Comparison of ENCODE assay signal across 8 cellular contexts in the genomic region with DNA sequence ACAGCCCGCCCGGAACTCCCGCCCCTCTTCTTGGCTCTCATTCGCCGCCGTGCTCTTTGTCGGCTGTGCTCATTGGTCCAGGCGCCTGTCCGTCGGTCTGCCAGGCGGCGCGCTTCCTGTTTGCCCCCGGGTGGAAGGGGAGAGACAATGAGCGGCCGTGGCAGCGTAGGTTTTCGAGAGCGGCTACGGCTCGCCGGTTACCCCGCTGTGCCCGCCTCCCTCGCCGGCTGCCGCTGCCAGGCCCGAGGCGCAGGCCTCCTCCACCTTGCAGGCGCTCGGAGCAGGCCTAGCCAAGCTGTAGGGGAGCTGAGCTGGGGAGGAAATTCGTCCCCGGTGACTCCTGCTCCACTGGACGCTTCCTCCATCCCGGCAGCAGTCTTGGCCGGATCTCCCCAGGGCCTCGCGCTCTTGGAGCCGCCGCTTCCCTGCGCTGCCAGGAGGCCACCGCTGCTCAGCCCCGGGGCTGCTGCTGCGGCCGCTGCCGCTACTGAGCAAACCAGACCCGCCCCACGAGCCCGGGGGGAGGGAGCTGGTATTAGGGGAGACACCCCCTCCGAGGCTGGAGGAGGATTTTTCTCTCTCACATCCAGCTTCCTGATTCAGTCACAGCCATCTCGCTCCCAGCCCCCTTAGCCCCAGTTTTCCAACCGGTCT.
A peak's percentile ranks its signal among the peaks of the same experiment; 100 is the strongest.
DNase-seq lines count a peak whose midpoint lies in the region; ATAC-seq and TF ChIP-seq lines count a peak whose summit lies in the region.

TSS of gene SP3 (minus strand) at position 2 of the 654 bp plus-strand sequence. CDS start 202 bp downstream, outside the sequence.

- ATAC-seq in HG03439 (IDR thresholded peaks at IDR 0.05; ENCODE audit: unreplicated experiment), result peak; percentile 79

- peak; percentile 79 for TF ChIP-seq POLR2A in GM19193 (IDR thresholded peaks at IDR 0.05; ENCODE audit: extremely low read depth, insufficient read depth, insufficient read length)

- H3K27ac ChIP-seq in cingulate gyrus (ENCODE audit: low read depth, low read length), result peak within 1 kb of the TSS; percentile 99

- peak; percentile 98 for DNase-seq in Ammon's horn (ENCODE audit: low spot score)
- peak; percentile 78 for DNase-seq in NCI-H524 treated with DMSO at 0.1 percent for 48 hours (lab: John Stamatoyannopoulos, UW)
- peak; percentile 93 to 94 for DNase-seq in activated CD4-positive, alpha-beta T cell treated with anti-CD3 and anti-CD28 coated beads for 4 hours
- DNase-seq in kidney tubule cell (ENCODE audit: low spot score), result peak; percentile 97
- peak; percentile 88 to 95 (median 90) for DNase-seq in stimulated activated CD4-positive, alpha-beta T cell treated with anti-CD3 and anti-CD28 coated beads, Interleukin-1b, Interleukin-23, amount 100 ng/mL, for 24 hours (ENCODE audit: low read depth in 4 of 4, low spot score in 1 of 4)

Comparison
In these comparisons a context has a peak if more than half of its experiments do, and no peak if none do; other contexts are left out.
1. Peak in every context shown above with its lines: DNase-seq, ATAC-seq and H3K27ac ChIP-seq.